ENCODE assay signal across 15 cellular contexts in the genomic region with DNA sequence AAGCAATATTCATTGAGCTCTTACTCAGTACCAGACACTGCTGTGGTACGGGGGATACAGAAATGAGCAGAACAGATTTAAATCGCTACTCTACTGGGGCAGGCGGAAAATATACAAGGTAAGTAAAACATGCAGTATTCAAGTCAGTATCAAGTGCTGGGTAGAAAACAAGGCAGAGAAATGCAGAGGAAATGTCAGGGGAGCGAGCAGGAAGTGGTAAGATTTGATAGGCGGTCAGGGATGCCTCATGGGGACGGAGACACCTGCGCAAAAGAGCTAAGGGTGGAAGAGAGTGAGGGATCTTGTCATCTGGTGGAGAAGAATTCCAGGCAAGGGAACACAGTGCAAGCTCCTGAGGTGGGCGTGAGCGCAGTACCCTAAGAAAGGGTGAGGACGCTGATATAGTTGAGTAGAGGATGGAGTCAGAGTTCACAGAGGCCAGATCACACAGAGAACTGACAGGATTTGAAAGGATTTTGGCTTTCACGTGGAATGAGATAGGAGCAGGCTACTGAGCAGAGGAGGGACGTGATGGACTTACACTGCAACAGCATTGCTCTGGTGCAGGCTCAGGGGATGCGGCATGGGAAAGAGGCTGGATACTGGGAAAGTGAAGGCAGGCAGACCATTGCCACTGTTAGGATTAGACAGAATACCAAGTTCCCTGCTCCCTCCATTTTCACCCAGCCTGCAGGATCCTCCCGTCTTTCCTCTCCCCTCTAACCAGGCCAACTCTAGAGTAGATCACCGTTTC. TPM values are rescaled to one million over a fixed set of nuclear protein-coding genes. Genes with fewer than 3 reads are reported as not detected.
A peak's percentile ranks its signal among the peaks of the same experiment; 100 is the strongest.
DNase-seq lines count a peak whose midpoint lies in the region; ATAC-seq, FAIRE-seq and TF ChIP-seq lines count a peak whose summit lies in the region.
"Had no signal": no experiment of that assay in that cellular context is flagged by ENCODE, and none has a peak within 500 bp of the region (broad histone marks: within the 10 kb centered on the region; RNA-seq: fewer than 3 reads in every experiment).

No MANE protein-coding gene starts in this region.

- H3K9me3 ChIP-seq in T-helper 17 cell (ENCODE audit: control insufficient read depth, low read length, poor library complexity, severe bottlenecking): no peaks in the 10 kb centered on the region
- H3K9me3 ChIP-seq: left ventricle myocardium inferior, transverse colon had no signal

- TF ChIP-seq CTCF in GM23338 (conservative IDR thresholded peaks at IDR 0.05; ENCODE audit: low read depth in 2 of 2): no peak

- no peaks in the 10 kb centered on the region for H3K9me2 ChIP-seq in GM23338 (ENCODE audit: insufficient read depth)

- intact Hi-C loops in activated T-helper 2 cell treated with anti-CD3 and anti-CD28 coated beads, Interferon-gamma antibody, Interleukin-2, Interleukin-4, amounts not matched to agents 10 μg/mL and 5 μg/mL and 100 μg/mL, durations not matched to agents 14 hours and 24 hours and 36 hours (cut with micrococcal nuclease): loop anchor here (5.0 kb wide), 2 partner anchors 89 to 124 kb away; a partner anchor contains a TSS

- H2AFZ ChIP-seq in GM23338: peak overlapping the region; percentile 90
- H2AFZ ChIP-seq: parathyroid adenoma had no signal

- TF ChIP-seq POLR2A in H54 (IDR thresholded peaks at IDR 0.05; ENCODE audit: low read depth, low read length): no peak

- H3K4me3 Mint-ChIP-seq in GM23338 (no peak overlapping the region), T-helper 17 cell (no peak overlapping the region)
- no peak overlapping the region for H3K4me3 Mint-ChIP-seq in activated T-helper 2 cell treated with anti-CD3 and anti-CD28 coated beads, Interferon-gamma antibody, Interleukin-2, Interleukin-4, amounts not matched to agents 10 μg/mL and 5 μg/mL and 100 μg/mL, durations not matched to agents 14 hours and 24 hours and 36 hours (ENCODE audit: low read depth)
- H3K4me3 Mint-ChIP-seq: activated naive CD4-positive, alpha-beta T cell treated with anti-CD3 and anti-CD28 coated beads, Interleukin-2, amount 50 U/mL, for 24 hours; dendritic cell treated with granulocyte-macrophage colony-stimulating factor and Interleukin-4, amounts not matched to agents 40 ng/mL and 50 ng/mL, for 4 days had no signal

- no peaks in the 10 kb centered on the region for H3K9me3 Mint-ChIP-seq in GM23338
- H3K9me3 Mint-ChIP-seq in activated T-helper 2 cell treated with anti-CD3 and anti-CD28 coated beads, Interferon-gamma antibody, Interleukin-2, Interleukin-4, amounts not matched to agents 10 μg/mL and 5 μg/mL and 100 μg/mL, durations not matched to agents 14 hours and 24 hours and 36 hours: no peaks in the 10 kb centered on the region
- H3K9me3 Mint-ChIP-seq: activated naive CD4-positive, alpha-beta T cell treated with anti-CD3 and anti-CD28 coated beads, Interleukin-2, amount 50 U/mL, for 24 hours; dendritic cell treated with granulocyte-macrophage colony-stimulating factor and Interleukin-4, amounts not matched to agents 40 ng/mL and 50 ng/mL, for 4 days had no signal

- H3K4me1 ChIP-seq in GM23338 (ENCODE audit: insufficient read depth): peaks cover 9% of the 10 kb centered on the region; the same call in 1 of the 2 replicates
- H3K4me1 ChIP-seq: parathyroid adenoma, transverse colon had no signal

- H3K27me3 ChIP-seq in GM23338 (ENCODE audit: insufficient read depth): no peaks in the 10 kb centered on the region
- H3K27me3 ChIP-seq: transverse colon had no signal

- H3K27ac Mint-ChIP-seq in GM23338 (no peak overlapping the region), T-helper 17 cell (no peak overlapping the region)
- H3K27ac Mint-ChIP-seq in activated T-helper 2 cell treated with anti-CD3 and anti-CD28 coated beads, Interferon-gamma antibody, Interleukin-2, Interleukin-4, amounts not matched to agents 10 μg/mL and 5 μg/mL and 100 μg/mL, durations not matched to agents 14 hours and 24 hours and 36 hours: no peak overlapping the region
- H3K27ac Mint-ChIP-seq: activated naive CD4-positive, alpha-beta T cell treated with anti-CD3 and anti-CD28 coated beads, Interleukin-2, amount 50 U/mL, for 24 hours; dendritic cell treated with granulocyte-macrophage colony-stimulating factor and Interleukin-4, amounts not matched to agents 40 ng/mL and 50 ng/mL, for 4 days had no signal

- no peaks in the 10 kb centered on the region for H3K79me2 ChIP-seq in GM23338 (replicated peaks; ENCODE audit: insufficient read depth)
- H3K79me2 ChIP-seq: parathyroid adenoma had no signal

- H3K4me2 ChIP-seq in GM23338: no peak overlapping the region

- DNase-seq in GM23338 (ENCODE audit: low spot score) (no peak), T-helper 17 cell (peak in 1 of 3 donors; percentile 10), H54 (ENCODE audit: insufficient read length, low spot score) (no peak), 8988T (no peak), SW 1271 (lab: John Stamatoyannopoulos, UW) (no peak), inferior parietal cortex (ENCODE audit: extremely low spot score) (no peak)
- peak; percentile 29 for DNase-seq in activated T-helper 2 cell treated with anti-CD3 and anti-CD28 coated beads, Interferon-gamma antibody, Interleukin-2, Interleukin-4, amounts not matched to agents 10 μg/mL and 5 μg/mL and 100 μg/mL, durations not matched to agents 14 hours and 24 hours and 36 hours (ENCODE audit: low spot score)
- DNase-seq in stimulated activated CD4-positive, alpha-beta T cell treated with anti-CD3 and anti-CD28 coated beads, Interleukin-4, amount 100 ng/mL, for 24 hours: peak; percentile 21
- DNase-seq: glutamatergic neuron, left ventricle myocardium inferior, NCI-H510A treated with DMSO at 0.1 percent for 48 hours, transverse colon had no signal

- H3K36me3 ChIP-seq in GM23338 (ENCODE audit: insufficient read depth): no peaks in the 10 kb centered on the region
- H3K36me3 ChIP-seq: left ventricle myocardium inferior, transverse colon had no signal

- ATAC-seq in GM23338 (no peak; the same call in 1 of the 3 replicates), T-helper 17 cell (peak; percentile 91)

- H3K27ac ChIP-seq in GM23338 (ENCODE audit: low read depth): 0 out of 2 replicates have a peak overlapping the region, but pooled peaks have one; percentile 14
- H3K27ac ChIP-seq: left ventricle myocardium inferior, parathyroid adenoma, transverse colon had no signal

- H3K4me3 ChIP-seq in GM23338: no peak overlapping the region
- H3K4me3 ChIP-seq: left ventricle myocardium inferior, transverse colon had no signal

- H3K36me3 Mint-ChIP-seq in GM23338 (ENCODE audit: low read depth) (no peaks in the 10 kb centered on the region), T-helper 17 cell (ENCODE audit: low read depth) (no peaks in the 10 kb centered on the region)
- H3K36me3 Mint-ChIP-seq in activated T-helper 2 cell treated with anti-CD3 and anti-CD28 coated beads, Interferon-gamma antibody, Interleukin-2, Interleukin-4, amounts not matched to agents 10 μg/mL and 5 μg/mL and 100 μg/mL, durations not matched to agents 14 hours and 24 hours and 36 hours (ENCODE audit: low read depth): no peaks in the 10 kb centered on the region
- H3K36me3 Mint-ChIP-seq: activated naive CD4-positive, alpha-beta T cell treated with anti-CD3 and anti-CD28 coated beads, Interleukin-2, amount 50 U/mL, for 24 hours had no signal

- H3F3A ChIP-seq in GM23338 (replicated peaks; ENCODE audit: low read depth): no peaks in the 10 kb centered on the region

- no peak for FAIRE-seq in H54 (lab: Jason Lieb, UNC)

- peaks cover 4% of the 10 kb centered on the region; the same call in 2 of the 3 replicates for H3K4me1 Mint-ChIP-seq in GM23338
- H3K4me1 Mint-ChIP-seq in T-helper 17 cell: peaks cover 8% of the 10 kb centered on the region
- no peaks in the 10 kb centered on the region for H3K4me1 Mint-ChIP-seq in activated T-helper 2 cell treated with anti-CD3 and anti-CD28 coated beads, Interferon-gamma antibody, Interleukin-2, Interleukin-4, amounts not matched to agents 10 μg/mL and 5 μg/mL and 100 μg/mL, durations not matched to agents 14 hours and 24 hours and 36 hours (ENCODE audit: low read depth)

- no peaks in the 10 kb centered on the region for H4K20me1 ChIP-seq in GM23338 (replicated peaks; ENCODE audit: insufficient read depth)

- H3K27me3 Mint-ChIP-seq in GM23338 (ENCODE audit: insufficient read depth, low read depth, poor library complexity) (no peaks in the 10 kb centered on the region), T-helper 17 cell (no peaks in the 10 kb centered on the region)
- H3K27me3 Mint-ChIP-seq in activated T-helper 2 cell treated with anti-CD3 and anti-CD28 coated beads, Interferon-gamma antibody, Interleukin-2, Interleukin-4, amounts not matched to agents 10 μg/mL and 5 μg/mL and 100 μg/mL, durations not matched to agents 14 hours and 24 hours and 36 hours (ENCODE audit: low read depth): peaks cover 10% of the 10 kb centered on the region
- H3K27me3 Mint-ChIP-seq: activated naive CD4-positive, alpha-beta T cell treated with anti-CD3 and anti-CD28 coated beads, Interleukin-2, amount 50 U/mL, for 24 hours; dendritic cell treated with granulocyte-macrophage colony-stimulating factor and Interleukin-4, amounts not matched to agents 40 ng/mL and 50 ng/mL, for 4 days had no signal

TF ChIP-seq in GM23338, 12 proteins besides CTCF, POLR2A, EP300 and RAD21 (continues in another document):
- TF ChIP-seq STAT1 (IDR thresholded peaks at IDR 0.05; ENCODE audit: unreplicated experiment) (no peak), EZH2 (IDR thresholded peaks at IDR 0.05; ENCODE audit: low read depth, unreplicated experiment) (no peak), ZNF331 (CRISPR knock-in tag; IDR thresholded peaks at IDR 0.05; ENCODE audit: low read depth) (no peak), ZNF114 (CRISPR knock-in tag; IDR thresholded peaks at IDR 0.05) (no peak)

RNA-seq across cellular contexts. Expression of a gene that starts 35.8 kb away (rescaled TPM):
- total RNA-seq in GM23338 (2014; rRNA removed; shearing (Covaris generic)): 118 and 138 TPM in 2 replicates
- polyA plus RNA-seq in GM23338 (2016; fragmentation: Nextera tagmentation; extraction: Ambion mirVana): 66.7 and 79.0 TPM in 2 replicates
- total RNA-seq in T-helper 17 cell: 10 to 100 TPM; 24.7 to 29.7 TPM
- 23.2 and 28.0 TPM in 2 replicates for total RNA-seq in activated T-helper 2 cell treated with anti-CD3 and anti-CD28 coated beads, Interferon-gamma antibody, Interleukin-2, Interleukin-4, amounts not matched to agents 10 μg/mL and 5 μg/mL and 100 μg/mL, durations not matched to agents 14 hours and 24 hours and 36 hours

Comparison
In these comparisons a context has a peak if more than half of its experiments do, and no peak if none do; other contexts are left out.
1. DNase-seq: peak in activated T-helper 2 cell treated with anti-CD3 and anti-CD28 coated beads, Interferon-gamma antibody, Interleukin-2, Interleukin-4, amounts not matched to agents 10 μg/mL and 5 μg/mL and 100 μg/mL, durations not matched to agents 14 hours and 24 hours and 36 hours (single experiment) and stimulated activated CD4-positive, alpha-beta T cell treated with anti-CD3 and anti-CD28 coated beads, Interleukin-4, amount 100 ng/mL, for 24 hours (single experiment); none in GM23338 (single experiment), H54 (single experiment), 8988T (single experiment), SW 1271 (0 of 2) and inferior parietal cortex (single experiment).